8 cellular contexts compared by ENCODE assay signal in genomic region chr7:139075031-139075652, GRCh38. TPM values are rescaled to one million over a fixed set of nuclear protein-coding genes. Genes with fewer than 3 reads are reported as not detected.
A peak's percentile ranks its signal among the peaks of the same experiment; 100 is the strongest.
DNase-seq lines count a peak whose midpoint lies in the region; ATAC-seq and TF ChIP-seq lines count a peak whose summit lies in the region.

No MANE protein-coding gene starts in this region.

- peak; percentile 91 for TF ChIP-seq CTCF in DOHH2 (IDR thresholded peaks at IDR 0.05; ENCODE audit: low read depth, low read length, poor library complexity, severe bottlenecking)
- TF ChIP-seq CTCF in PC-9 (conservative IDR thresholded peaks at IDR 0.05): peak; percentile 93
- peak; percentile 75 for TF ChIP-seq CTCF in neutrophil (IDR thresholded peaks at IDR 0.05)
- peak; percentile 69 to 84 for TF ChIP-seq CTCF in tibial artery (IDR thresholded peaks at IDR 0.05)

- H3K27ac ChIP-seq in DOHH2 (ENCODE audit: low read depth, low read length): no peak overlapping the region
- H3K27ac ChIP-seq in PC-9: peak overlapping the region; percentile 25; the same call in 1 of the 2 replicates
- H3K27ac ChIP-seq in neutrophil: peak overlapping the region; percentile 74
- H3K27ac ChIP-seq in tibial artery: peak overlapping the region; percentile 31 to 53

- peaks cover 19 to 46% of the 10 kb centered on the region in 2 donors for H3K36me3 Mint-ChIP-seq in activated T-cell treated with anti-CD3 and anti-CD28 coated beads, Interleukin-2, amount 50 U/mL, for 72 hours (ENCODE audit: insufficient read depth in 2 of 2)

- H3K36me3 ChIP-seq in DOHH2 (ENCODE audit: control insufficient read depth, low read length): peaks cover 73% of the 10 kb centered on the region
- H3K36me3 ChIP-seq in PC-9 (ENCODE audit: low read depth): peaks cover 19% of the 10 kb centered on the region; the same call in 1 of the 2 replicates
- peaks cover 98% of the 10 kb centered on the region for H3K36me3 ChIP-seq in neutrophil
- H3K36me3 ChIP-seq in tibial artery: peaks cover 53 to 78% (median 65%) of the 10 kb centered on the region in 3 donors

- no peaks in the 10 kb centered on the region for H3K9me3 ChIP-seq in DOHH2 (ENCODE audit: control insufficient read depth, insufficient read depth, low read length)
- H3K9me3 ChIP-seq in PC-9 (ENCODE audit: insufficient read depth, low read depth): no peaks in the 10 kb centered on the region
- H3K9me3 ChIP-seq in neutrophil: no peaks in the 10 kb centered on the region
- H3K9me3 ChIP-seq in tibial artery: no peaks in the 10 kb centered on the region

- H3K27ac Mint-ChIP-seq in activated T-cell treated with anti-CD3 and anti-CD28 coated beads, Interleukin-2, amount 50 U/mL, for 72 hours: peak overlapping the region; percentile 87

- peaks cover 52% of the 10 kb centered on the region for H3K4me1 Mint-ChIP-seq in activated T-cell treated with anti-CD3 and anti-CD28 coated beads, Interleukin-2, amount 50 U/mL, for 72 hours (ENCODE audit: low read depth)

- BruUV-seq in PC-9 (replicated peaks; lab: Mats Ljungman, UMichigan): no TSS peak

- no peak overlapping the region for H2AFZ ChIP-seq in PC-9

- H3K4me1 ChIP-seq in DOHH2 (ENCODE audit: control insufficient read depth, low read length) (peaks cover 4% of the 10 kb centered on the region), PC-9 (replicated peaks; ENCODE audit: insufficient read depth) (no peaks in the 10 kb centered on the region; the same call in 1 of the 2 replicates), neutrophil (ENCODE audit: control insufficient read depth in 1 of 2, insufficient read depth in 1 of 2, low read depth in 1 of 2, low read length in 1 of 2) (peaks cover 3 to 12% of the 10 kb centered on the region in 2 experiments), tibial artery (peaks cover 0 to 3% (median 1%) of the 10 kb centered on the region in 4 donors)

- H3K9me3 Mint-ChIP-seq in activated T-cell treated with anti-CD3 and anti-CD28 coated beads, Interleukin-2, amount 50 U/mL, for 72 hours: no peaks in the 10 kb centered on the region

- peak; percentile 85 for DNase-seq in Jurkat, Clone E6-1 (ENCODE audit: low read depth, low spot score)
- DNase-seq in PC-9 (peak; percentile 55 to 61), fibroblast of peridontal ligament (ENCODE audit: extremely low read depth) (peak; percentile 95), tibial artery (peak; percentile 71 to 81)
- DNase-seq in activated T-cell treated with anti-CD3 and anti-CD28 coated beads, Interleukin-2, amount 50 U/mL, for 72 hours: peak; percentile 63 to 70

- intact Hi-C loops in PC-9 (cut with micrococcal nuclease; ENCODE audit: unreplicated experiment) (loop anchor here (1.0 to 10.0 kb wide), 7 partner anchors 41 to 1070 kb away; partner anchors contain the start of gene CREB3L2), tibial artery (cut with DNase I; ENCODE audit: low total_unique reads) (loop anchor here (10.0 kb wide), 1 partner anchor 190 kb away; no protein-coding TSS in a partner anchor)

- H3K79me2 ChIP-seq in DOHH2 (ENCODE audit: control insufficient read depth, low read length) (no peaks in the 10 kb centered on the region), PC-9 (ENCODE audit: low read depth) (no peaks in the 10 kb centered on the region)

- H3K4me2 ChIP-seq in DOHH2 (ENCODE audit: low read length): peak overlapping the region; percentile 46
- H3K4me2 ChIP-seq in PC-9: 0 out of 2 replicates have a peak overlapping the region, but pooled peaks have one; percentile 17

- H3F3A ChIP-seq in DOHH2 (ENCODE audit: control insufficient read depth, insufficient read depth): peaks cover 7% of the 10 kb centered on the region; the same call in 1 of the 2 replicates
- peaks cover 9% of the 10 kb centered on the region; the same call in 1 of the 2 replicates for H3F3A ChIP-seq in PC-9 (ENCODE audit: insufficient read depth, low read depth)

- H4K20me1 ChIP-seq in DOHH2 (ENCODE audit: control insufficient read depth, insufficient read depth, low read depth, low read length) (no peaks in the 10 kb centered on the region), PC-9 (ENCODE audit: insufficient read depth) (no peaks in the 10 kb centered on the region)

- H3K4me3 Mint-ChIP-seq in activated T-cell treated with anti-CD3 and anti-CD28 coated beads, Interleukin-2, amount 50 U/mL, for 72 hours: peak overlapping the region; percentile 6 to 22

- H3K9me2 ChIP-seq in DOHH2 (replicated peaks; ENCODE audit: control insufficient read depth, low read length) (no peaks in the 10 kb centered on the region), PC-9 (ENCODE audit: insufficient read depth) (no peaks in the 10 kb centered on the region)

- H3K27me3 Mint-ChIP-seq in activated T-cell treated with anti-CD3 and anti-CD28 coated beads, Interleukin-2, amount 50 U/mL, for 72 hours (ENCODE audit: low read depth): no peaks in the 10 kb centered on the region

- H3K4me3 ChIP-seq in DOHH2 (ENCODE audit: low read length) (peak overlapping the region; percentile 4; the same call in 1 of the 2 replicates), PC-9 (no peak overlapping the region), neutrophil (ENCODE audit: low read depth in 1 of 2, low read length in 1 of 2) (peak overlapping the region in 1 of 2 experiments; percentile 28), tibial artery (no peak overlapping the region)
- H3K4me3 ChIP-seq in Jurkat, Clone E6-1 (ENCODE audit: low read length): no peak overlapping the region

- POLR2A ChIA-PET in PC-9 (lab: Charles Lee; ENCODE audit: unreplicated experiment): interaction anchor here (0.6 kb wide), 2 partner anchors 197 to 284 kb away, joined by 3 to 17 read pairs; partner anchors contain the start of gene LUC7L2

- ATAC-seq in GM21717 (IDR thresholded peaks at IDR 0.05; ENCODE audit: unreplicated experiment): peak; percentile 76
- peak; percentile 80 to 83 for ATAC-seq in activated T-cell treated with anti-CD3 and anti-CD28 coated beads, Interleukin-2, amount 50 U/mL, for 72 hours (replicated peaks in 1 of 2)

- CTCF ChIA-PET in PC-9 (lab: Charles Lee): interaction anchor here (0.6 to 1.9 kb wide), 10 partner anchors 22 to 527 kb away, joined by 3 to 20 read pairs (median 3); a partner anchor contains a TSS

- H3K27me3 ChIP-seq in DOHH2 (ENCODE audit: control insufficient read depth, low read length) (no peaks in the 10 kb centered on the region), PC-9 (ENCODE audit: insufficient read depth, low read depth) (no peaks in the 10 kb centered on the region), neutrophil (no peaks in the 10 kb centered on the region), tibial artery (no peaks in the 10 kb centered on the region)

RNA-seq across cellular contexts. Expression of gene ZC3HAV1, which starts 34.4 kb away (rescaled TPM):
- polyA plus RNA-seq in Jurkat, Clone E6-1 (2012; ENCODE audit: insufficient read depth, insufficient read length): 17.1 TPM
- total RNA-seq in PC-9 (2021): 30.8 and 36.7 TPM in 2 replicates
- 100 to 1,000 TPM in 1 of 2 donors, 10 to 100 TPM in 1; 78.1 to 114 TPM for total RNA-seq in activated T-cell treated with anti-CD3 and anti-CD28 coated beads, Interleukin-2, amount 50 U/mL, for 72 hours

RNA-seq across cellular contexts. Expression of gene ZC3HAV1L, which starts 39.3 kb away (rescaled TPM):
- 6.0 TPM for polyA plus RNA-seq in Jurkat, Clone E6-1 (2012; ENCODE audit: insufficient read depth, insufficient read length)
- 34.2 and 34.8 TPM in 2 replicates for total RNA-seq in PC-9 (2021)
- 1 to 10 TPM; 6.3 to 9.8 TPM for total RNA-seq in activated T-cell treated with anti-CD3 and anti-CD28 coated beads, Interleukin-2, amount 50 U/mL, for 72 hours
